In the genomic region with DNA sequence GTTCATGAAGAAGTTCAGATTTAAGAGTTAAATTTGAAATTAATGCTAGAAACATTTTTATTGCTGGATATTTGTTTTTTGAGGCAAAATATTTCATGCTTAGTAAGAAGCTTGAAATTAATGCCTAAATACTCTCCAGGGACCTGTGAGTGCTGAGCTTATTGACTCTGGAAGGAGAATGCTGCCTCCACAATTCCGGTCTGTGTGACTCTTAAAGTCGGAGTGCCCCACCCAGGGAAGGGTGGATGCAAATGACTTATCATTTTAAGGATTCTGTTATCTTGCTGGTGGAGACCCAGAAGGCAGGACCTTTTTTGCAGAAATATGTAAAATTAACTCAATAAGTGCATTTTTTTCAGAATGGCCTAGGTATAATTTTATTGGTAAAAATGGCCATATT, we compare ENCODE assay signal across 22 cellular contexts.
"Had no signal": no experiment of that assay in that cellular context is flagged by ENCODE, and none has a peak within 500 bp of the region (broad histone marks: within the 10 kb centered on the region; RNA-seq: fewer than 3 reads in every experiment).

No MANE protein-coding gene starts in this region.

- DNase-seq: activated CD4-positive, alpha-beta T cell treated with anti-CD3 and anti-CD28 coated beads for 1 hour; activated CD8-positive, alpha-beta memory T cell treated with anti-CD3 and anti-CD28 coated beads for 24 hours; activated CD8-positive, alpha-beta memory T cell treated with anti-CD3 and anti-CD28 coated beads, Interleukin-2, amount 50 U/mL, for 48 hours; activated effector memory CD4-positive, alpha-beta T cell treated with Interleukin-2 at 50 U/mL for 16 hours; activated naive CD4-positive, alpha-beta T cell treated with anti-CD3 and anti-CD28 coated beads, Interleukin-2, amount 10 ng/mL, durations not matched to agents 7 days and 5 days; activated naive CD8-positive, alpha-beta T cell treated with anti-CD3 and anti-CD28 coated beads, Interleukin-2, amount 50 U/mL, for 24 hours; activated T-cell treated with anti-CD3 and anti-CD28 coated beads, Interleukin-2, amount 50 U/mL, for 48 hours; aorta; cerebellar nuclear complex; effector CD4-positive, alpha-beta T cell; gastrocnemius medialis; head of caudate nucleus; immature natural killer cell; mesenchymal stem cell; naive thymus-derived CD8-positive, alpha-beta T cell; right lobe of liver; spleen; stimulated activated CD4-positive, alpha-beta T cell treated with anti-CD3 and anti-CD28 coated beads, Interleukin-4, amount 100 ng/mL, for 4 hours; T-helper 17 cell; thyroid gland; WERI-Rb-1 had no signal

- ATAC-seq: activated naive CD8-positive, alpha-beta T cell treated with anti-CD3 and anti-CD28 coated beads, Interleukin-2, amount 50 U/mL, for 24 hours; gastrocnemius medialis; naive thymus-derived CD8-positive, alpha-beta T cell; right lobe of liver; stimulated activated memory B cell treated with anti-CD40 and anti-IgM and Interleukin-4, amounts not matched to agents 10 μg/mL and 1 μg/mL and 100 μg/mL, for 72 hours; T-helper 17 cell had no signal

- H3K4me3 ChIP-seq: gastrocnemius medialis, right lobe of liver, spleen, thyroid gland had no signal
